In the genomic region with DNA sequence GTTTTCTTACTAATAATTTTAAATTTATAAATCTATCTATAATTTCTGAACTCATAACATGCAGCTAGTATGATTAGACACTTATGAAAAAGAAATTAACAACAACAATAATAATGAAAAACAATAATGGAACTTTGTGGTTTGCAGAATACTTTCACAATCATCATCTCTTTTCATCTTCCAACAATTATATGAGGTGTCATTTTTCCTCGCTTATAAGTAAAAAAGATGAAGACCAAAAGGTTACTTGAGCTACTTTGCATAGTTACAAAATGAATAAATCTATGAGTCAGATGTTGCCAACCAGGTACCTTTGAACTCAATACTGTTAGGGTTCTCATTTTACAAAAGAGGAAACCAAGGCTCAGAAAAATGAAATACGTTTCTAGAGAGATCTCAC, we compare ENCODE assay signal across 14 cellular contexts.
A peak's percentile ranks its signal among the peaks of the same experiment; 100 is the strongest.
DNase-seq lines count a peak whose midpoint lies in the region; ATAC-seq lines count a peak whose summit lies in the region.
"Had no signal": no experiment of that assay in that cellular context is flagged by ENCODE, and none has a peak within 500 bp of the region (broad histone marks: within the 10 kb centered on the region; RNA-seq: fewer than 3 reads in every experiment).

No MANE protein-coding gene starts in this region.

- H2BK120ac ChIP-seq in neuronal stem cell (ENCODE audit: low read depth, low read length): no peak overlapping the region

- no peaks in the 10 kb centered on the region for H3K4me1 ChIP-seq in neuronal stem cell (ENCODE audit: control insufficient read depth in 2 of 2, insufficient read depth in 1 of 2, low read depth in 1 of 2, low read length in 2 of 2)
- H3K4me1 ChIP-seq: stomach had no signal

- no peaks in the 10 kb centered on the region for H3K36me3 ChIP-seq in neuronal stem cell (replicated peaks in 1 of 2; ENCODE audit: control insufficient read depth in 2 of 2, insufficient read depth in 2 of 2, low read length in 2 of 2)
- H3K36me3 ChIP-seq: stomach had no signal

- no peak overlapping the region for H3K27ac ChIP-seq in neuronal stem cell (replicated peaks; ENCODE audit: low read length)
- H3K27ac ChIP-seq: stomach had no signal

- H3K4me3 Mint-ChIP-seq in activated T-cell treated with anti-CD3 and anti-CD28 coated beads, Interleukin-2, amount 50 U/mL, for 72 hours: peak overlapping the region in 1 of 2 donors; percentile 71
- H3K4me3 Mint-ChIP-seq: effector memory CD8-positive, alpha-beta T cell; IgD-negative memory B cell; T-helper 17 cell had no signal

- H3K4me2 ChIP-seq in neuronal stem cell (ENCODE audit: insufficient read depth, low read length, poor library complexity, severe bottlenecking): no peak overlapping the region

- no peak overlapping the region for H3K4me3 ChIP-seq in neuronal stem cell (ENCODE audit: low read length in 2 of 2)
- H3K4me3 ChIP-seq: stomach had no signal

- no peak overlapping the region for H2AK5ac ChIP-seq in neuronal stem cell (ENCODE audit: low read depth, low read length)

- no peaks in the 10 kb centered on the region for H3K27me3 ChIP-seq in neuronal stem cell (ENCODE audit: control insufficient read depth in 3 of 3, insufficient read depth in 3 of 3, low read depth in 1 of 3, low read length in 3 of 3)

- no peaks in the 10 kb centered on the region for H3K9me3 ChIP-seq in neuronal stem cell (replicated peaks in 1 of 2; ENCODE audit: control insufficient read depth in 2 of 2, insufficient read depth in 1 of 2, low read depth in 1 of 2, low read length in 2 of 2)
- H3K9me3 ChIP-seq: stomach had no signal

- peaks cover 0 to 2% of the 10 kb centered on the region in 2 donors for H3K36me3 Mint-ChIP-seq in activated T-cell treated with anti-CD3 and anti-CD28 coated beads, Interleukin-2, amount 50 U/mL, for 72 hours (ENCODE audit: insufficient read depth in 2 of 2)

- H4K8ac ChIP-seq in neuronal stem cell (ENCODE audit: low read depth, low read length): no peak overlapping the region

- no peak for DNase-seq in activated T-cell treated with anti-CD3 and anti-CD28 coated beads, Interleukin-2, amount 50 U/mL, for 72 hours
- DNase-seq in activated T-cell treated with anti-CD3 and anti-CD28 coated beads, Interleukin-2, amount 50 U/mL, for 1 hour: no peak
- no peak for DNase-seq in stimulated activated naive CD8-positive, alpha-beta T cell treated with anti-CD3 and anti-CD28 coated beads, Interleukin-15, Interleukin-2, amounts not matched to agents 100 U/mL and 50 U/mL, for 24 hours
- no peak for DNase-seq in stimulated activated CD4-positive, alpha-beta T cell treated with anti-CD3 and anti-CD28 coated beads, Interleukin-15, amount 100 ng/mL, for 24 hours
- DNase-seq in HT-29 (ENCODE audit: low spot score): no peak
- DNase-seq in neuronal stem cell (ENCODE audit: low spot score): no peak
- DNase-seq: effector memory CD8-positive, alpha-beta T cell; NCI-H187; stimulated activated CD4-positive, alpha-beta T cell treated with anti-CD3 and anti-CD28 coated beads, Interleukin-1b, Interleukin-23, amount 100 ng/mL, for 48 hours; stomach; T-helper 17 cell had no signal

- H2AFZ ChIP-seq in neuronal stem cell (ENCODE audit: low read length): no peak overlapping the region

- peaks cover 65% of the 10 kb centered on the region for H3K27me3 Mint-ChIP-seq in activated T-cell treated with anti-CD3 and anti-CD28 coated beads, Interleukin-2, amount 50 U/mL, for 72 hours (ENCODE audit: low read depth)

- H3K27ac Mint-ChIP-seq in activated T-cell treated with anti-CD3 and anti-CD28 coated beads, Interleukin-2, amount 50 U/mL, for 72 hours: peak overlapping the region; percentile 46
- H3K27ac Mint-ChIP-seq: effector memory CD8-positive, alpha-beta T cell; IgD-negative memory B cell; T-helper 17 cell had no signal

- no peaks in the 10 kb centered on the region for H3K9me3 Mint-ChIP-seq in activated T-cell treated with anti-CD3 and anti-CD28 coated beads, Interleukin-2, amount 50 U/mL, for 72 hours
- H3K9me3 Mint-ChIP-seq: effector memory CD8-positive, alpha-beta T cell; IgD-negative memory B cell had no signal

- no peak overlapping the region for H3K4ac ChIP-seq in neuronal stem cell (ENCODE audit: low read length)

- peaks cover 15% of the 10 kb centered on the region for H3K4me1 Mint-ChIP-seq in activated T-cell treated with anti-CD3 and anti-CD28 coated beads, Interleukin-2, amount 50 U/mL, for 72 hours (ENCODE audit: low read depth)

- no peak overlapping the region for H2BK12ac ChIP-seq in neuronal stem cell (ENCODE audit: low read length)

- H3K23ac ChIP-seq in neuronal stem cell (ENCODE audit: low read depth, low read length, poor library complexity): no peak overlapping the region

- no peak overlapping the region for H3K9ac ChIP-seq in neuronal stem cell (ENCODE audit: low read depth, low read length, poor library complexity)

- H3K79me1 ChIP-seq in neuronal stem cell (ENCODE audit: low read depth, low read length): no peaks in the 10 kb centered on the region

- no CpG with 5 or more reads among the region's 2 CpGs for WGBS in neuronal stem cell (ENCODE audit: extremely low coverage in 2 of 2, insufficient read length in 2 of 2, insufficient replicate concordance in 1 of 2), 2 donors

- ATAC-seq in activated T-cell treated with anti-CD3 and anti-CD28 coated beads, Interleukin-2, amount 50 U/mL, for 72 hours (replicated peaks in 1 of 2): peak; percentile 90 to 92
- ATAC-seq in GM21737 (IDR thresholded peaks at IDR 0.05; ENCODE audit: unreplicated experiment) (peak; percentile 67), HG03159 (IDR thresholded peaks at IDR 0.05; ENCODE audit: unreplicated experiment) (peak; percentile 82)
- ATAC-seq in stimulated activated naive CD8-positive, alpha-beta T cell treated with anti-CD3 and anti-CD28 coated beads, Interleukin-15, Interleukin-2, amounts not matched to agents 100 U/mL and 50 U/mL, for 24 hours: peak; percentile 73
- ATAC-seq: effector memory CD8-positive, alpha-beta T cell; T-helper 17 cell had no signal

- H3K14ac ChIP-seq in neuronal stem cell (ENCODE audit: low read length): no peak overlapping the region

- no peak overlapping the region for H2BK5ac ChIP-seq in neuronal stem cell (ENCODE audit: low read length)

- no peak overlapping the region for H4K91ac ChIP-seq in neuronal stem cell (ENCODE audit: low read depth, low read length, poor library complexity)

- no peak overlapping the region for H3K18ac ChIP-seq in neuronal stem cell (ENCODE audit: low read length)

- H2BK15ac ChIP-seq in neuronal stem cell (ENCODE audit: low read length): no peak overlapping the region
